In genomic region chr1:30778156-30778978, GRCh38 we compare ENCODE assay signal across 8 cellular contexts. TPM values are rescaled to one million over a fixed set of nuclear protein-coding genes. Genes with fewer than 3 reads are reported as not detected.
DNase-seq lines count a peak whose midpoint lies in the region; ATAC-seq, FAIRE-seq and TF ChIP-seq lines count a peak whose summit lies in the region.

No MANE protein-coding gene starts in this region.

- H4K20me1 ChIP-seq in fibroblast of lung (ENCODE audit: control insufficient read depth, extremely low read depth, insufficient read depth, low read length): no peaks in the 10 kb centered on the region

- H3K4me2 ChIP-seq in fibroblast of lung (ENCODE audit: extremely low read depth, insufficient read depth, low read length): no peak overlapping the region

- H3K79me2 ChIP-seq in fibroblast of lung (ENCODE audit: control insufficient read depth, insufficient read depth, low read length): no peaks in the 10 kb centered on the region

- no peak for TF ChIP-seq CTCF in fibroblast of lung (conservative IDR thresholded peaks at IDR 0.05 in 1 of 2, IDR thresholded peaks at IDR 0.05 in 1 of 2; ENCODE audit: low read depth in 1 of 2, low read length in 2 of 2)
- TF ChIP-seq CTCF in Peyer's patch (IDR thresholded peaks at IDR 0.05): no peak

- no peak overlapping the region for H3K9ac ChIP-seq in fibroblast of lung (ENCODE audit: insufficient read depth, low read length)

- H3K4me1 ChIP-seq in fibroblast of lung (ENCODE audit: control insufficient read depth, extremely low read depth, insufficient read depth, low read length) (no peaks in the 10 kb centered on the region), Peyer's patch (peaks cover 0 to 7% (median 2%) of the 10 kb centered on the region in 4 donors)

- ATAC-seq in HG03469 (IDR thresholded peaks at IDR 0.05; ENCODE audit: unreplicated experiment) (no peak), HG02571 (IDR thresholded peaks at IDR 0.05; ENCODE audit: unreplicated experiment) (no peak), HG03097 (IDR thresholded peaks at IDR 0.05; ENCODE audit: low FRiP score, unreplicated experiment) (no peak)

- H3K9me3 ChIP-seq in fibroblast of lung (ENCODE audit: control insufficient read depth, insufficient read depth, low read depth, low read length): no peaks in the 10 kb centered on the region
- H3K9me3 ChIP-seq in Peyer's patch: no peaks in the 10 kb centered on the region

- DNase-seq in AG08395 (ENCODE audit: low spot score) (peak; percentile 54), GM18507 (ENCODE audit: extremely low spot score, insufficient read length, low read depth) (no peak), OCI-M2 (lab: John Stamatoyannopoulos, UW; ENCODE audit: unreplicated experiment) (peak; percentile 84), fibroblast of lung (ENCODE audit: low read depth in 2 of 2) (peak; percentile 73 to 96), Peyer's patch (no peak)

- H3K27ac ChIP-seq in fibroblast of lung (ENCODE audit: insufficient read depth, low read length) (no peak overlapping the region), Peyer's patch (no peak overlapping the region)

- H3K4me3 ChIP-seq in fibroblast of lung (replicated peaks in 1 of 4; ENCODE audit: control extremely low read depth in 1 of 4, insufficient read depth in 1 of 4, low read depth in 3 of 4, low read length in 4 of 4): no peak overlapping the region
- no peak overlapping the region for H3K4me3 ChIP-seq in Peyer's patch

- no peak overlapping the region for H2AFZ ChIP-seq in fibroblast of lung (ENCODE audit: low read length)

- peak; percentile 33 for FAIRE-seq in GM18507 (lab: Jason Lieb, UNC)

- H3K36me3 ChIP-seq in fibroblast of lung (ENCODE audit: control insufficient read depth, insufficient read depth, low read length): no peaks in the 10 kb centered on the region
- H3K36me3 ChIP-seq in Peyer's patch: no peaks in the 10 kb centered on the region

- TF ChIP-seq POLR2A in Peyer's patch (IDR thresholded peaks at IDR 0.05): no peak

- peaks cover 5% of the 10 kb centered on the region for H3K27me3 ChIP-seq in fibroblast of lung (ENCODE audit: control insufficient read depth, insufficient read depth, low read length)
- H3K27me3 ChIP-seq in Peyer's patch: no peaks in the 10 kb centered on the region

RNA-seq across cellular contexts. Expression of gene LAPTM5, which starts 20.8 kb away (rescaled TPM):
- under 0.01 TPM in 2 replicates for total RNA-seq in fibroblast of lung
- 0.25 and 0.32 TPM in 2 replicates for polyA plus RNA-seq in fibroblast of lung
- 0.06 and 0.19 TPM in 2 replicates for polyA plus RNA-seq in fibroblast of lung (2012)
- 0.70 and 3.4 TPM in 2 replicates for polyA minus RNA-seq in fibroblast of lung (ENCODE audit: low replicate concordance)
- total RNA-seq in Peyer's patch: 10 to 100 TPM; 10.3 to 77.6 (median 18.3) TPM

RNA-seq across cellular contexts. Expression of gene MATN1, which starts 55.0 kb away (rescaled TPM):
- 0.26 TPM in 1 of 2 replicates, not detected in the other for total RNA-seq in fibroblast of lung
- polyA plus RNA-seq in fibroblast of lung: not detected in 2 replicates
- polyA plus RNA-seq in fibroblast of lung (2012): 0.07 TPM in 1 of 2 replicates, not detected in the other
- polyA minus RNA-seq in fibroblast of lung (ENCODE audit: low replicate concordance): not detected in 2 replicates
- total RNA-seq in Peyer's patch: not detected

Comparison
In these comparisons a context has a peak if more than half of its experiments do, and no peak if none do; other contexts are left out.
1. DNase-seq: peak in AG08395 (single experiment), OCI-M2 (single experiment) and fibroblast of lung (2 of 2); none in GM18507 (single experiment) and Peyer's patch (0 of 3).
2. RNA of gene LAPTM5, which starts 20.8 kb away (total RNA-seq): 10.3 to 77.6 TPM in Peyer's patch; under 0.01 TPM in fibroblast of lung; every median in the first group is over 10 times any median in the second.